21 cellular contexts compared by ENCODE assay signal in the genomic region with DNA sequence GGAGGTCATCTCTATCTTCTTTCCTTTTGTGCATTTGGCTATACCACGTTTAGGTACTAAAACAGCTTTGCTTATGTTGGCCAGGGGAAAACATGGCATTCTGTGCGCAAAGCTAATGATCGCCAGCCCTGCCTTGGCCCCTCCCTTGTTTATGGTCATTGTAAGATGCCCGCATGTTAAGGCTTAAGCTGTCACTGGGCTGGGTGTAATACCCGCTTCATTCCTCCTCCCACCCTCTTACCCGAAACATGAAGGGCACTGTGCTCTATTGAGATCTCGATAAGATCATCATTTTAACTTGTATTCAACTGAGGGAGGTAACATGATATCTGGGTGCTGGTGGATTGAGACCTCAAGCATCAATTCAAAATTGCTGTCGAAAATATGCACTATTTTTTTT.
"Had no signal": no experiment of that assay in that cellular context is flagged by ENCODE, and none has a peak within 500 bp of the region (broad histone marks: within the 10 kb centered on the region; RNA-seq: fewer than 3 reads in every experiment).

No MANE protein-coding gene starts in this region.

- H3K4me3 ChIP-seq: MG63 had no signal

- H3K27ac ChIP-seq: RWPE1 had no signal

- H3K9me3 ChIP-seq: MG63 had no signal

- ATAC-seq: HepG2, Panc1, SK-N-SH treated with all-trans-retinoic acid at 6 μM for 48 hours had no signal

- H3K27me3 ChIP-seq: MG63 had no signal

- DNase-seq: IMR-90, Karpas-422, KG1, MG63, NCI-H1092 treated with DMSO at 0.1 percent for 48 hours, NCI-H1436, NCI-H187, NCI-H2029, NCI-H2081 treated with DMSO at 0.1 percent for 48 hours, NCI-H226, NCI-H446, NCI-H510A, NCI-H524 treated with DMSO at 0.1 percent for 48 hours, NCI-H69, NCI-H774, SHP77, T-helper 1 cell had no signal
